22 cellular contexts compared by ENCODE assay signal in the genomic region with DNA sequence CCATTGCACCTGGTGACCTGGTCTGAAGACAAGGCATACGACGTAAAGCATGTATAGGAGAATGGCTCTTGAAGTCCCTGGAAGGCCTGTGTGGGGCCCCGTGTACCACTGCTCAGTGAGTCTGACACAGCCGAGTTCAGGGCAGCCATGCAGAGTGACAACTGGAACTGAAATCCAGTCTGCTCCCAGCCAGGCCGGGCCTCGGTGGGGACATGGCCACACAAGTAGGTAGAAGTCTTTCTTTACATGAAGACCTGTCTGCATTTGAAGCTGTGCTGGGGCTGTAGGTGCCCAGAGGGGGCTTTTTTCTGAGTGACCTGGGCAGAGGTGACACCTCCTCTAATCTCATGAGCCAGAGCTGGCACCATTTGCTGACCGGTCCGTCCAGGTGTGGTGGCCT. TPM values are rescaled to one million over a fixed set of nuclear protein-coding genes. Genes with fewer than 3 reads are reported as not detected.
DNase-seq lines count a peak whose midpoint lies in the region; ATAC-seq and TF ChIP-seq lines count a peak whose summit lies in the region.
"Had no signal": no experiment of that assay in that cellular context is flagged by ENCODE, and none has a peak within 500 bp of the region (broad histone marks: within the 10 kb centered on the region; RNA-seq: fewer than 3 reads in every experiment).

No MANE protein-coding gene starts in this region.

- H3K9me3 ChIP-seq in right atrium auricular region (no peaks in the 10 kb centered on the region), aorta (ENCODE audit: control insufficient read depth, low read length) (no peaks in the 10 kb centered on the region)
- H3K9me3 ChIP-seq: SJSA1 had no signal

- no peak overlapping the region for H3K4me3 ChIP-seq in right atrium auricular region
- no peak overlapping the region for H3K4me3 ChIP-seq in aorta (ENCODE audit: low read length in 2 of 2)
- H3K4me3 ChIP-seq: A549; BLaER1 treated with 17β-estradiol and CSF1 and Interleukin-3, amounts not matched to agents 10 nM and 100 nM; SJSA1 had no signal

- WGBS in aorta, 2 donors, result 91% methylated on average over 8 of the region's 8 CpGs

- peaks cover 40% of the 10 kb centered on the region for H3K4me1 Mint-ChIP-seq in glutamatergic neuron (ENCODE audit: low read depth, unreplicated experiment)
- no peaks in the 10 kb centered on the region for H3K4me1 Mint-ChIP-seq in stimulated activated memory B cell treated with anti-CD40 and anti-IgM and Interleukin-4, amounts not matched to agents 10 μg/mL and 1 μg/mL and 100 μg/mL, for 72 hours

- H3K27ac Mint-ChIP-seq in glutamatergic neuron (ENCODE audit: unreplicated experiment), result peak overlapping the region; percentile 98
- H3K27ac Mint-ChIP-seq in stimulated activated memory B cell treated with anti-CD40 and anti-IgM and Interleukin-4, amounts not matched to agents 10 μg/mL and 1 μg/mL and 100 μg/mL, for 72 hours, result no peak overlapping the region
- H3K27ac Mint-ChIP-seq: CD4-positive, alpha-beta T cell had no signal

- H3K27ac ChIP-seq in right atrium auricular region (peak overlapping the region in 1 of 2 donors; percentile 15), aorta (ENCODE audit: low read depth in 1 of 2, low read length in 2 of 2) (no peak overlapping the region)
- H3K27ac ChIP-seq: A549; BLaER1 treated with 17β-estradiol and CSF1 and Interleukin-3, amounts not matched to agents 10 nM and 100 nM; HL-60; SJSA1 had no signal

- H3K36me3 Mint-ChIP-seq in glutamatergic neuron (ENCODE audit: unreplicated experiment), result no peaks in the 10 kb centered on the region
- H3K36me3 Mint-ChIP-seq in stimulated activated memory B cell treated with anti-CD40 and anti-IgM and Interleukin-4, amounts not matched to agents 10 μg/mL and 1 μg/mL and 100 μg/mL, for 72 hours, result no peaks in the 10 kb centered on the region

- H3K36me3 ChIP-seq in right atrium auricular region, result peaks cover 77% of the 10 kb centered on the region
- H3K36me3 ChIP-seq in aorta (ENCODE audit: control insufficient read depth in 1 of 2, insufficient read depth in 2 of 2, low read length in 1 of 2), result no peaks in the 10 kb centered on the region
- H3K36me3 ChIP-seq: BLaER1 treated with 17β-estradiol and CSF1 and Interleukin-3, amounts not matched to agents 10 nM and 100 nM; SJSA1 had no signal

- H3K4me3 Mint-ChIP-seq in glutamatergic neuron (ENCODE audit: unreplicated experiment), result no peak overlapping the region
- H3K4me3 Mint-ChIP-seq in stimulated activated memory B cell treated with anti-CD40 and anti-IgM and Interleukin-4, amounts not matched to agents 10 μg/mL and 1 μg/mL and 100 μg/mL, for 72 hours, result no peak overlapping the region
- H3K4me3 Mint-ChIP-seq: CD4-positive, alpha-beta T cell had no signal

- peaks cover 9% of the 10 kb centered on the region for H3K9me3 Mint-ChIP-seq in glutamatergic neuron (ENCODE audit: unreplicated experiment)
- no peaks in the 10 kb centered on the region for H3K9me3 Mint-ChIP-seq in stimulated activated memory B cell treated with anti-CD40 and anti-IgM and Interleukin-4, amounts not matched to agents 10 μg/mL and 1 μg/mL and 100 μg/mL, for 72 hours
- H3K9me3 Mint-ChIP-seq: CD4-positive, alpha-beta T cell had no signal

- H3K4me1 ChIP-seq in right atrium auricular region (peaks cover 0 to 3% of the 10 kb centered on the region in 2 donors), aorta (ENCODE audit: control insufficient read depth in 1 of 2, insufficient read depth in 2 of 2, low read length in 2 of 2) (no peaks in the 10 kb centered on the region)
- H3K4me1 ChIP-seq: A549, SJSA1 had no signal

- ATAC-seq in Right ventricle myocardium superior (ENCODE audit: poor library complexity) (no peak), sciatic nerve (peak; percentile 24), aorta (ENCODE audit: low FRiP score) (peak; percentile 23)
- ATAC-seq in stimulated activated memory B cell treated with anti-CD40 and anti-IgM and Interleukin-4, amounts not matched to agents 10 μg/mL and 1 μg/mL and 100 μg/mL, for 72 hours, result no peak
- ATAC-seq: A549, PC-3 had no signal

- peaks cover 2% of the 10 kb centered on the region for H3K27me3 Mint-ChIP-seq in glutamatergic neuron (ENCODE audit: unreplicated experiment)
- H3K27me3 Mint-ChIP-seq in stimulated activated memory B cell treated with anti-CD40 and anti-IgM and Interleukin-4, amounts not matched to agents 10 μg/mL and 1 μg/mL and 100 μg/mL, for 72 hours, result peaks cover 66% of the 10 kb centered on the region

- intact Hi-C loops in Right ventricle myocardium superior (cut with DNase I) (no loop called here), sciatic nerve (cut with DNase I) (no loop called here), aorta (cut with DNase I) (no loop called here)

- DNase-seq in right atrium auricular region (ENCODE audit: low spot score) (peak; percentile 55), Right ventricle myocardium superior (no peak), glutamatergic neuron (no peak), sciatic nerve (ENCODE audit: low spot score) (peak; percentile 56), aorta (peak in 1 of 2 donors; percentile 68), NCI-H146 treated with DMSO at 0.1 percent for 48 hours (lab: John Stamatoyannopoulos, UW; ENCODE audit: unreplicated experiment) (no peak)
- DNase-seq: AML-193, Karpas-422, NCI-H1092, NCI-H1417 treated with DMSO at 0.1 percent for 48 hours, NCI-H187, NCI-H2107, NCI-H524, NCI-H774, PC-3 had no signal

- no peaks in the 10 kb centered on the region for H3K27me3 ChIP-seq in right atrium auricular region
- H3K27me3 ChIP-seq in aorta (ENCODE audit: control insufficient read depth in 1 of 2, insufficient read depth in 2 of 2, low read length in 1 of 2), result no peaks in the 10 kb centered on the region
- H3K27me3 ChIP-seq: BLaER1 treated with 17β-estradiol and CSF1 and Interleukin-3, amounts not matched to agents 10 nM and 100 nM; SJSA1 had no signal

- TF ChIP-seq CTCF in right atrium auricular region (IDR thresholded peaks at IDR 0.05) (no peak), glutamatergic neuron (IDR thresholded peaks at IDR 0.05; ENCODE audit: partially characterized antibody, unreplicated experiment) (no peak)

RNA-seq across cellular contexts. Expression of a gene that starts 35.7 kb away (rescaled TPM):
- total RNA-seq in right atrium auricular region (100 to 1,000 TPM; 120 to 168 TPM), Right ventricle myocardium superior (86.1 TPM), glutamatergic neuron (ENCODE audit: unreplicated experiment) (0.96 TPM), sciatic nerve (224 TPM), aorta (10 to 100 TPM; 59.2 to 97.6 TPM)
- 1 to 10 TPM; 2.1 to 2.9 TPM for polyA plus RNA-seq in aorta
- total RNA-seq: HT-29 had no signal

Comparison
In these comparisons a context has a peak if more than half of its experiments do, and no peak if none do; other contexts are left out.
1. DNase-seq: peak in right atrium auricular region (single experiment) and sciatic nerve (single experiment); none in Right ventricle myocardium superior (single experiment), glutamatergic neuron (single experiment) and NCI-H146 treated with DMSO at 0.1 percent for 48 hours (single experiment).
2. ATAC-seq: peak in sciatic nerve (single experiment) and aorta (single experiment); none in Right ventricle myocardium superior (single experiment) and stimulated activated memory B cell treated with anti-CD40 and anti-IgM and Interleukin-4, amounts not matched to agents 10 μg/mL and 1 μg/mL and 100 μg/mL, for 72 hours (single experiment).
3. RNA of a gene that starts 35.7 kb away (total RNA-seq): 224 TPM in sciatic nerve (single experiment), 120 to 168 TPM in right atrium auricular region, 59.2 to 97.6 TPM in aorta and 86.1 TPM in Right ventricle myocardium superior (single experiment); 0.96 TPM in glutamatergic neuron (single experiment); every median in the first group is over 10 times any median in the second.